Comparison of ENCODE assay signal across 1 cellular context in the genomic region with DNA sequence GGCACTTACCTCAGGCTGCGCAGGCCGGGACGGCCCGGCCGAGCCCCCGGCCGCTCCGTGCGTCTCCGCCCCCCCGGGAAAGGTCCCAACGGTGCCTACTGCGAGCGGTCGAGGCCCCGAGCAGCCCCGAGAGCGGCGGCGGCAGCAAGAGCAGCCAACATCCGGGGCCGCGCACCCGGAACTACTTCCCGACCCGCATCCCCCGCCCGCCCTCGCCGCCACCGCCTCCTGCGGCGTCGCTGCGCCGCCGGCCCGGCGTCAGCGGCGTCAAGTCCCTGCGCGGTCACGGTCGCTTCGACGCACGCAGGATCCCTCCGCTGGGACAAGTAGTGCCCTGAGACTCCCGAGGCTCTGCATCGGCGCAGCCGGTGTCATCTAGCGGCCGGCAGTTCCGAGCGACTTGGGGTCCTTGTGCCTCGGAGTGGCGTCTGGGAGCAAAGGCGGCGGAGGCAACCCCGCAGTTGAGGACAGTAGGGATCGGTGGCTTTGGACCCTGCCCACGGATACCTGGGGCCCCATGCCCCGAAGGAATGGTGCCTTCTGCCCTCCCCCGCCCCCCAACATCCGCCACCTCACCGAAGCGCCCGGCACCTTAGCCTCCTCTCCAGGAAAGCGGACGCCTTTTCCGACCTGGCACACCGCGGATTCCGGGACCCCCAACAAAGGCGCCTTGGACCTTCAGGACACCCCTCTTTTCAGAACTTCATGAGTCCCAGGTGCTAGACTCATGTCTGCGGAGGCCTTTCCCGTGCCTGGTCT.
A peak's percentile ranks its signal among the peaks of the same experiment; 100 is the strongest.
TF ChIP-seq lines count a peak whose summit lies in the region.

A gene (minus strand): TSS at position 186 of the 759 bp plus-strand sequence. CDS start 24,142 bp downstream, outside the sequence.

TF ChIP-seq in HepG2, 621 proteins besides CTCF, POLR2A, EP300 and RAD21 (continued from another document and continues in another):
- TF ChIP-seq, protein P1, sequence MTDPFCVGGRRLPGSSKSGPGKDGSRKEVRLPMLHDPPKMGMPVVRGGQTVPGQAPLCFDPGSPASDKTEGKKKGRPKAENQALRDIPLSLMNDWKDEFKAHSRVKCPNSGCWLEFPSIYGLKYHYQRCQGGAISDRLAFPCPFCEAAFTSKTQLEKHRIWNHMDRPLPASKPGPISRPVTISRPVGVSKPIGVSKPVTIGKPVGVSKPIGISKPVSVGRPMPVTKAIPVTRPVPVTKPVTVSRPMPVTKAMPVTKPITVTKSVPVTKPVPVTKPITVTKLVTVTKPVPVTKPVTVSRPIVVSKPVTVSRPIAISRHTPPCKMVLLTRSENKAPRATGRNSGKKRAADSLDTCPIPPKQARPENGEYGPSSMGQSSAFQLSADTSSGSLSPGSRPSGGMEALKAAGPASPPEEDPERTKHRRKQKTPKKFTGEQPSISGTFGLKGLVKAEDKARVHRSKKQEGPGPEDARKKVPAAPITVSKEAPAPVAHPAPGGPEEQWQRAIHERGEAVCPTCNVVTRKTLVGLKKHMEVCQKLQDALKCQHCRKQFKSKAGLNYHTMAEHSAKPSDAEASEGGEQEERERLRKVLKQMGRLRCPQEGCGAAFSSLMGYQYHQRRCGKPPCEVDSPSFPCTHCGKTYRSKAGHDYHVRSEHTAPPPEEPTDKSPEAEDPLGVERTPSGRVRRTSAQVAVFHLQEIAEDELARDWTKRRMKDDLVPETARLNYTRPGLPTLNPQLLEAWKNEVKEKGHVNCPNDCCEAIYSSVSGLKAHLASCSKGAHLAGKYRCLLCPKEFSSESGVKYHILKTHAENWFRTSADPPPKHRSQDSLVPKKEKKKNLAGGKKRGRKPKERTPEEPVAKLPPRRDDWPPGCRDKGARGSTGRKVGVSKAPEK (CRISPR knock-in tag; IDR thresholded peaks at IDR 0.05; ENCODE audit: borderline replicate concordance) = 0 out of 2 replicates have a peak, but pooled peaks have one; percentile 30
- TF ChIP-seq, protein P2, sequence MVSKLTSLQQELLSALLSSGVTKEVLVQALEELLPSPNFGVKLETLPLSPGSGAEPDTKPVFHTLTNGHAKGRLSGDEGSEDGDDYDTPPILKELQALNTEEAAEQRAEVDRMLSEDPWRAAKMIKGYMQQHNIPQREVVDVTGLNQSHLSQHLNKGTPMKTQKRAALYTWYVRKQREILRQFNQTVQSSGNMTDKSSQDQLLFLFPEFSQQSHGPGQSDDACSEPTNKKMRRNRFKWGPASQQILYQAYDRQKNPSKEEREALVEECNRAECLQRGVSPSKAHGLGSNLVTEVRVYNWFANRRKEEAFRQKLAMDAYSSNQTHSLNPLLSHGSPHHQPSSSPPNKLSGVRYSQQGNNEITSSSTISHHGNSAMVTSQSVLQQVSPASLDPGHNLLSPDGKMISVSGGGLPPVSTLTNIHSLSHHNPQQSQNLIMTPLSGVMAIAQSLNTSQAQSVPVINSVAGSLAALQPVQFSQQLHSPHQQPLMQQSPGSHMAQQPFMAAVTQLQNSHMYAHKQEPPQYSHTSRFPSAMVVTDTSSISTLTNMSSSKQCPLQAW (CRISPR knock-in tag; IDR thresholded peaks at IDR 0.05) = peak; percentile 70
- TF ChIP-seq ZNF3 (CRISPR knock-in tag; IDR thresholded peaks at IDR 0.05) (no peak), ZNF552 (CRISPR knock-in tag; IDR thresholded peaks at IDR 0.05; ENCODE audit: borderline replicate concordance) (0 out of 2 replicates have a peak, but pooled peaks have one; percentile 48), ZMYM4 (CRISPR knock-in tag; IDR thresholded peaks at IDR 0.05) (peak; percentile 97), ZFAT (CRISPR knock-in tag; conservative IDR thresholded peaks at IDR 0.05) (no peak), MED1 (CRISPR knock-in tag; IDR thresholded peaks at IDR 0.05) (peak; percentile 92), ZNF746 (CRISPR knock-in tag; IDR thresholded peaks at IDR 0.05) (peak; percentile 75; the same call in 1 of the 2 replicates), RCOR2 (CRISPR knock-in tag; IDR thresholded peaks at IDR 0.05) (no peak), CBX2 (IDR thresholded peaks at IDR 0.05; ENCODE audit: low read depth, low read length) (no peak), CBX2 (CRISPR knock-in tag; IDR thresholded peaks at IDR 0.05; ENCODE audit: low read depth) (peak; percentile 90), SAP130 (CRISPR knock-in tag; IDR thresholded peaks at IDR 0.05; ENCODE audit: low read depth) (peak; percentile 96), ZBTB20 (CRISPR knock-in tag; IDR thresholded peaks at IDR 0.05; ENCODE audit: borderline replicate concordance, low read depth) (peak; percentile 47; the same call in 1 of the 2 replicates), GABPA (IDR thresholded peaks at IDR 0.05; ENCODE audit: low read depth, low read length) (peak; percentile 79), GABPA (CRISPR knock-in tag; IDR thresholded peaks at IDR 0.05; ENCODE audit: low read depth) (peak; percentile 77), CENPT (CRISPR knock-in tag; IDR thresholded peaks at IDR 0.05; ENCODE audit: low read depth) (peak; percentile 90), JUN (CRISPR knock-in tag; IDR thresholded peaks at IDR 0.05) (0 out of 2 replicates have a peak, but pooled peaks have one; percentile 56), ATM (IDR thresholded peaks at IDR 0.05; ENCODE audit: borderline replicate concordance) (no peak), SETDB1 (CRISPR knock-in tag; IDR thresholded peaks at IDR 0.05; ENCODE audit: borderline replicate concordance) (no peak), SOX5 (CRISPR knock-in tag; IDR thresholded peaks at IDR 0.05; ENCODE audit: borderline replicate concordance) (peak; percentile 70), ZBTB7B (CRISPR knock-in tag; IDR thresholded peaks at IDR 0.05) (no peak), ZNF607 (CRISPR knock-in tag; IDR thresholded peaks at IDR 0.05; ENCODE audit: borderline replicate concordance) (peak; percentile 75), ZNF850 (CRISPR knock-in tag; conservative IDR thresholded peaks at IDR 0.05) (no peak), MEF2D (CRISPR knock-in tag; IDR thresholded peaks at IDR 0.05) (peak; percentile 81), ETV5 (CRISPR knock-in tag; IDR thresholded peaks at IDR 0.05; ENCODE audit: borderline replicate concordance) (peak; percentile 73), FOXA3 (CRISPR knock-in tag; IDR thresholded peaks at IDR 0.05) (peak; percentile 83), MBNL3 (CRISPR knock-in tag; conservative IDR thresholded peaks at IDR 0.05) (no peak), KDM5B (CRISPR knock-in tag; IDR thresholded peaks at IDR 0.05; ENCODE audit: borderline replicate concordance) (peak; percentile 88; the same call in 1 of the 2 replicates), ZNF234 (CRISPR knock-in tag; conservative IDR thresholded peaks at IDR 0.05) (no peak; the same call in 1 of the 2 replicates), KDM1A (CRISPR knock-in tag; IDR thresholded peaks at IDR 0.05) (peak; percentile 84; the same call in 1 of the 2 replicates), MED8 (CRISPR knock-in tag; IDR thresholded peaks at IDR 0.05; ENCODE audit: insufficient replicate concordance) (peak; percentile 73), ZNF430 (CRISPR knock-in tag; IDR thresholded peaks at IDR 0.05) (no peak; the same call in 1 of the 2 replicates), ZNF180 (CRISPR knock-in tag; IDR thresholded peaks at IDR 0.05; ENCODE audit: borderline replicate concordance, low read depth) (no peak), ZBTB42 (CRISPR knock-in tag; IDR thresholded peaks at IDR 0.05) (peak; percentile 71), ZNF660 (CRISPR knock-in tag; IDR thresholded peaks at IDR 0.05; ENCODE audit: borderline replicate concordance, low read depth) (peak; percentile 40; the same call in 1 of the 2 replicates), SKI (IDR thresholded peaks at IDR 0.05; ENCODE audit: partially characterized antibody) (peak; percentile 86)
- TF ChIP-seq, protein P3, sequence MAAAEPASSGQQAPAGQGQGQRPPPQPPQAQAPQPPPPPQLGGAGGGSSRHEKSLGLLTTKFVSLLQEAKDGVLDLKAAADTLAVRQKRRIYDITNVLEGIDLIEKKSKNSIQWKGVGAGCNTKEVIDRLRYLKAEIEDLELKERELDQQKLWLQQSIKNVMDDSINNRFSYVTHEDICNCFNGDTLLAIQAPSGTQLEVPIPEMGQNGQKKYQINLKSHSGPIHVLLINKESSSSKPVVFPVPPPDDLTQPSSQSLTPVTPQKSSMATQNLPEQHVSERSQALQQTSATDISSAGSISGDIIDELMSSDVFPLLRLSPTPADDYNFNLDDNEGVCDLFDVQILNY (CRISPR knock-in tag; conservative IDR thresholded peaks at IDR 0.05) = peak; percentile 66; the same call in 1 of the 2 replicates
- TF ChIP-seq, protein P4, sequence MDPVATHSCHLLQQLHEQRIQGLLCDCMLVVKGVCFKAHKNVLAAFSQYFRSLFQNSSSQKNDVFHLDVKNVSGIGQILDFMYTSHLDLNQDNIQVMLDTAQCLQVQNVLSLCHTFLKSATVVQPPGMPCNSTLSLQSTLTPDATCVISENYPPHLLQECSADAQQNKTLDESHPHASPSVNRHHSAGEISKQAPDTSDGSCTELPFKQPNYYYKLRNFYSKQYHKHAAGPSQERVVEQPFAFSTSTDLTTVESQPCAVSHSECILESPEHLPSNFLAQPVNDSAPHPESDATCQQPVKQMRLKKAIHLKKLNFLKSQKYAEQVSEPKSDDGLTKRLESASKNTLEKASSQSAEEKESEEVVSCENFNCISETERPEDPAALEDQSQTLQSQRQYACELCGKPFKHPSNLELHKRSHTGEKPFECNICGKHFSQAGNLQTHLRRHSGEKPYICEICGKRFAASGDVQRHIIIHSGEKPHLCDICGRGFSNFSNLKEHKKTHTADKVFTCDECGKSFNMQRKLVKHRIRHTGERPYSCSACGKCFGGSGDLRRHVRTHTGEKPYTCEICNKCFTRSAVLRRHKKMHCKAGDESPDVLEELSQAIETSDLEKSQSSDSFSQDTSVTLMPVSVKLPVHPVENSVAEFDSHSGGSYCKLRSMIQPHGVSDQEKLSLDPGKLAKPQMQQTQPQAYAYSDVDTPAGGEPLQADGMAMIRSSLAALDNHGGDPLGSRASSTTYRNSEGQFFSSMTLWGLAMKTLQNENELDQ (CRISPR knock-in tag; IDR thresholded peaks at IDR 0.05; ENCODE audit: borderline replicate concordance) = no peak
- TF ChIP-seq, protein P5, sequence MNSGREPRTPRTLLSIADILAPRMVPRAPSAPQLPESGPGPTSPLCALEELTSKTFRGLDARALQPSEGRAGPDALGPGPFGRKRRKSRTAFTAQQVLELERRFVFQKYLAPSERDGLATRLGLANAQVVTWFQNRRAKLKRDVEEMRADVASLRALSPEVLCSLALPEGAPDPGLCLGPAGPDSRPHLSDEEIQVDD (CRISPR knock-in tag; IDR thresholded peaks at IDR 0.05; ENCODE audit: borderline replicate concordance) = no peak
- TF ChIP-seq, protein P6, sequence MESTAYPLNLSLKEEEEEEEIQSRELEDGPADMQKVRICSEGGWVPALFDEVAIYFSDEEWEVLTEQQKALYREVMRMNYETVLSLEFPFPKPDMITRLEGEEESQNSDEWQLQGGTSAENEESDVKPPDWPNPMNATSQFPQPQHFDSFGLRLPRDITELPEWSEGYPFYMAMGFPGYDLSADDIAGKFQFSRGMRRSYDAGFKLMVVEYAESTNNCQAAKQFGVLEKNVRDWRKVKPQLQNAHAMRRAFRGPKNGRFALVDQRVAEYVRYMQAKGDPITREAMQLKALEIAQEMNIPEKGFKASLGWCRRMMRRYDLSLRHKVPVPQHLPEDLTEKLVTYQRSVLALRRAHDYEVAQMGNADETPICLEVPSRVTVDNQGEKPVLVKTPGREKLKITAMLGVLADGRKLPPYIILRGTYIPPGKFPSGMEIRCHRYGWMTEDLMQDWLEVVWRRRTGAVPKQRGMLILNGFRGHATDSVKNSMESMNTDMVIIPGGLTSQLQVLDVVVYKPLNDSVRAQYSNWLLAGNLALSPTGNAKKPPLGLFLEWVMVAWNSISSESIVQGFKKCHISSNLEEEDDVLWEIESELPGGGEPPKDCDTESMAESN (CRISPR knock-in tag; conservative IDR thresholded peaks at IDR 0.05) = peak; percentile 96
- TF ChIP-seq, protein P7, sequence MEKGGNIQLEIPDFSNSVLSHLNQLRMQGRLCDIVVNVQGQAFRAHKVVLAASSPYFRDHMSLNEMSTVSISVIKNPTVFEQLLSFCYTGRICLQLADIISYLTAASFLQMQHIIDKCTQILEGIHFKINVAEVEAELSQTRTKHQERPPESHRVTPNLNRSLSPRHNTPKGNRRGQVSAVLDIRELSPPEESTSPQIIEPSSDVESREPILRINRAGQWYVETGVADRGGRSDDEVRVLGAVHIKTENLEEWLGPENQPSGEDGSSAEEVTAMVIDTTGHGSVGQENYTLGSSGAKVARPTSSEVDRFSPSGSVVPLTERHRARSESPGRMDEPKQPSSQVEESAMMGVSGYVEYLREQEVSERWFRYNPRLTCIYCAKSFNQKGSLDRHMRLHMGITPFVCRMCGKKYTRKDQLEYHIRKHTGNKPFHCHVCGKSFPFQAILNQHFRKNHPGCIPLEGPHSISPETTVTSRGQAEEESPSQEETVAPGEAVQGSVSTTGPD (CRISPR knock-in tag; IDR thresholded peaks at IDR 0.05) = no peak
- TF ChIP-seq, protein P8, sequence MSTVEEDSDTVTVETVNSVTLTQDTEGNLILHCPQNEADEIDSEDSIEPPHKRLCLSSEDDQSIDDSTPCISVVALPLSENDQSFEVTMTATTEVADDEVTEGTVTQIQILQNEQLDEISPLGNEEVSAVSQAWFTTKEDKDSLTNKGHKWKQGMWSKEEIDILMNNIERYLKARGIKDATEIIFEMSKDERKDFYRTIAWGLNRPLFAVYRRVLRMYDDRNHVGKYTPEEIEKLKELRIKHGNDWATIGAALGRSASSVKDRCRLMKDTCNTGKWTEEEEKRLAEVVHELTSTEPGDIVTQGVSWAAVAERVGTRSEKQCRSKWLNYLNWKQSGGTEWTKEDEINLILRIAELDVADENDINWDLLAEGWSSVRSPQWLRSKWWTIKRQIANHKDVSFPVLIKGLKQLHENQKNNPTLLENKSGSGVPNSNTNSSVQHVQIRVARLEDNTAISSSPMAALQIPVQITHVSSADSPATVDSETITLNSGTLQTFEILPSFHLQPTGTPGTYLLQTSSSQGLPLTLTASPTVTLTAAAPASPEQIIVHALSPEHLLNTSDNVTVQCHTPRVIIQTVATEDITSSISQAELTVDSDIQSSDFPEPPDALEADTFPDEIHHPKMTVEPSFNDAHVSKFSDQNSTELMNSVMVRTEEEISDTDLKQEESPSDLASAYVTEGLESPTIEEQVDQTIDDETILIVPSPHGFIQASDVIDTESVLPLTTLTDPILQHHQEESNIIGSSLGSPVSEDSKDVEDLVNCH (CRISPR knock-in tag; IDR thresholded peaks at IDR 0.05) = no peak; the same call in 1 of the 2 replicates
- TF ChIP-seq, protein P9, sequence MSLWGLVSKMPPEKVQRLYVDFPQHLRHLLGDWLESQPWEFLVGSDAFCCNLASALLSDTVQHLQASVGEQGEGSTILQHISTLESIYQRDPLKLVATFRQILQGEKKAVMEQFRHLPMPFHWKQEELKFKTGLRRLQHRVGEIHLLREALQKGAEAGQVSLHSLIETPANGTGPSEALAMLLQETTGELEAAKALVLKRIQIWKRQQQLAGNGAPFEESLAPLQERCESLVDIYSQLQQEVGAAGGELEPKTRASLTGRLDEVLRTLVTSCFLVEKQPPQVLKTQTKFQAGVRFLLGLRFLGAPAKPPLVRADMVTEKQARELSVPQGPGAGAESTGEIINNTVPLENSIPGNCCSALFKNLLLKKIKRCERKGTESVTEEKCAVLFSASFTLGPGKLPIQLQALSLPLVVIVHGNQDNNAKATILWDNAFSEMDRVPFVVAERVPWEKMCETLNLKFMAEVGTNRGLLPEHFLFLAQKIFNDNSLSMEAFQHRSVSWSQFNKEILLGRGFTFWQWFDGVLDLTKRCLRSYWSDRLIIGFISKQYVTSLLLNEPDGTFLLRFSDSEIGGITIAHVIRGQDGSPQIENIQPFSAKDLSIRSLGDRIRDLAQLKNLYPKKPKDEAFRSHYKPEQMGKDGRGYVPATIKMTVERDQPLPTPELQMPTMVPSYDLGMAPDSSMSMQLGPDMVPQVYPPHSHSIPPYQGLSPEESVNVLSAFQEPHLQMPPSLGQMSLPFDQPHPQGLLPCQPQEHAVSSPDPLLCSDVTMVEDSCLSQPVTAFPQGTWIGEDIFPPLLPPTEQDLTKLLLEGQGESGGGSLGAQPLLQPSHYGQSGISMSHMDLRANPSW (CRISPR knock-in tag; IDR thresholded peaks at IDR 0.05; ENCODE audit: borderline replicate concordance) = 0 out of 2 replicates have a peak, but pooled peaks have one; percentile 24
